In genomic region chr13:75550159-75550567, GRCh38 we compare ENCODE assay signal across 8 cellular contexts. TPM values are rescaled to one million over a fixed set of nuclear protein-coding genes. Genes with fewer than 3 reads are reported as not detected.
DNase-seq lines count a peak whose midpoint lies in the region; ATAC-seq and TF ChIP-seq lines count a peak whose summit lies in the region.

No MANE protein-coding gene starts in this region.

- H3K36me3 Mint-ChIP-seq in mesothelial cell of epicardium = peaks cover 13% of the 10 kb centered on the region

- TF ChIP-seq CTCF in mesothelial cell of epicardium (IDR thresholded peaks at IDR 0.05; ENCODE audit: unreplicated experiment) (no peak), tibial nerve (IDR thresholded peaks at IDR 0.05) (no peak)

- TF ChIP-seq EP300 in tibial nerve (IDR thresholded peaks at IDR 0.05) = no peak

- peak overlapping the region; percentile 87 for H3K4me3 Mint-ChIP-seq in mesothelial cell of epicardium

- H3K27ac ChIP-seq in tibial nerve = peak overlapping the region; percentile 72 to 89 (median 84)

- peak overlapping the region; percentile 93 for H3K27ac Mint-ChIP-seq in mesothelial cell of epicardium

- no peak for TF ChIP-seq POLR2A in tibial nerve (IDR thresholded peaks at IDR 0.05)

- peak overlapping the region; percentile 78 to 98 (median 82) for H3K4me3 ChIP-seq in tibial nerve

- H3K27me3 ChIP-seq in tibial nerve = no peaks in the 10 kb centered on the region

- peaks cover 27% of the 10 kb centered on the region for H3K4me1 Mint-ChIP-seq in mesothelial cell of epicardium

- DNase-seq in D341Med (ENCODE audit: low spot score) (peak; percentile 38), HT-29 (ENCODE audit: low spot score) (peak; percentile 82), dermis blood vessel endothelial cell (peak; percentile 75), mesothelial cell of epicardium (ENCODE audit: low spot score in 2 of 2, unreplicated experiment in 2 of 2) (peak in 1 of 2 experiments; percentile 50), tibial nerve (ENCODE audit: low spot score in 2 of 2) (no peak), GM19240 (ENCODE audit: insufficient read length, low spot score) (no peak)

- no peaks in the 10 kb centered on the region for H3K9me3 Mint-ChIP-seq in mesothelial cell of epicardium

- no peaks in the 10 kb centered on the region for H3K27me3 Mint-ChIP-seq in mesothelial cell of epicardium (ENCODE audit: low read depth)

- H3K9me3 ChIP-seq in tibial nerve = no peaks in the 10 kb centered on the region

- ATAC-seq in GM19452 (IDR thresholded peaks at IDR 0.05; ENCODE audit: unreplicated experiment) = peak; percentile 4
- peak; percentile 63 for ATAC-seq in SK-N-SH treated with all-trans-retinoic acid at 6 μM for 48 hours

- H3K4me1 ChIP-seq in tibial nerve = peaks cover 0 to 27% (median 7%) of the 10 kb centered on the region in 4 donors

- 2% methylated on average over 10 of the region's 10 CpGs for WGBS in tibial nerve, 2 donors

- peaks cover 0 to 19% (median 0%) of the 10 kb centered on the region in 3 donors for H3K36me3 ChIP-seq in tibial nerve

TF ChIP-seq in SK-N-SH treated with all-trans-retinoic acid at 6 μM for 48 hours, 23 proteins besides CTCF, POLR2A, EP300 and RAD21:
- no peak for TF ChIP-seq ZNF565 (CRISPR knock-in tag; conservative IDR thresholded peaks at IDR 0.05; ENCODE audit: low read depth)
- no peak for TF ChIP-seq PPARA (CRISPR knock-in tag; IDR thresholded peaks at IDR 0.05; ENCODE audit: borderline replicate concordance)
TF ChIP-seq in SK-N-SH treated with all-trans-retinoic acid at 6 μM for 48 hours: peak in this region for 0.

RNA-seq across cellular contexts. Expression of gene UCHL3, which starts 0.6 kb away (rescaled TPM):
- total RNA-seq in HT-29 (2014; rRNA removed; shearing (Covaris generic)) = 54.7 and 59.0 TPM in 2 replicates
- total RNA-seq in dermis blood vessel endothelial cell (44.4 and 58.6 TPM in 2 replicates), mesothelial cell of epicardium (28.1 to 30.5 TPM (median 28.5 TPM) in 3 replicates), tibial nerve (10 to 100 TPM in 2 of 4 donors, 1 to 10 TPM in 2; 1.4 to 19.2 (median 11.0) TPM)

RNA-seq across cellular contexts. Expression of gene COMMD6, which starts 12.5 kb away (rescaled TPM):
- 37.6 and 50.9 TPM in 2 replicates for total RNA-seq in HT-29 (2014; rRNA removed; shearing (Covaris generic))
- 26.9 and 45.1 TPM in 2 replicates for total RNA-seq in dermis blood vessel endothelial cell
- total RNA-seq in mesothelial cell of epicardium = 134 to 143 TPM (median 141 TPM) in 3 replicates
- 100 to 1,000 TPM in 1 of 4 donors, 10 to 100 TPM in 3; 58.6 to 141 (median 83.5) TPM for total RNA-seq in tibial nerve

Comparison
In these comparisons a context has a peak if more than half of its experiments do, and no peak if none do; other contexts are left out.
1. DNase-seq: peak in D341Med (single experiment), HT-29 (single experiment) and dermis blood vessel endothelial cell (single experiment); none in tibial nerve (0 of 2) and GM19240 (single experiment).